ENCODE assay signal across 14 cellular contexts in the genomic region with DNA sequence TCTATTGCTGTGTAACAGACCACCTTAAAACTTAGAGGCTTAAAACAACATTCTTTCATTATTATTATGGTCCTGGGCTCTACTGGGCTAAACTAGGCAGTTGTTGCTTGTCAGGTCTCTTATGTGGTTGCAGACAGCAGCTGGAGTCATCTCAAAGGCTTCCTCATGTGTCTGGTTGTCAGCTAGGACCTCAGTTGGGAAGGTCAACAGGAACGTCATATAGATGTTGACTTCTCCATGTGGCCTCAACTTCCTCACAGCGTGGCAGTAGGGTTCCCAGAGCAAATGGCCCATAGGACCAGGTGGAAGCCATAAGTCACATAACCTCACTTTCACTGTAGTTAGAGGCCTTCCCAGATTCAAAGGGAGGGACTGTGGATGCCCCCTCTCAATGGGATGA. TPM values are rescaled to one million over a fixed set of nuclear protein-coding genes. Genes with fewer than 3 reads are reported as not detected.
DNase-seq lines count a peak whose midpoint lies in the region; ATAC-seq and TF ChIP-seq lines count a peak whose summit lies in the region.
"Had no signal": no experiment of that assay in that cellular context is flagged by ENCODE, and none has a peak within 500 bp of the region (broad histone marks: within the 10 kb centered on the region; RNA-seq: fewer than 3 reads in every experiment).

No MANE protein-coding gene starts in this region.

- H3K27ac ChIP-seq in IMR-90 (ENCODE audit: insufficient read depth, low read length): no peak overlapping the region
- H3K27ac ChIP-seq in naive thymus-derived CD4-positive, alpha-beta T cell (ENCODE audit: low read depth, low read length): no peak overlapping the region
- H3K27ac ChIP-seq: 22Rv1 had no signal

- ATAC-seq in IMR-90 (ENCODE audit: low read depth) (no peak), GM21390 (IDR thresholded peaks at IDR 0.05; ENCODE audit: unreplicated experiment) (no peak), GM19467 (IDR thresholded peaks at IDR 0.05; ENCODE audit: unreplicated experiment) (no peak)
- peak; percentile 67 for ATAC-seq in naive thymus-derived CD4-positive, alpha-beta T cell
- ATAC-seq: GM12878, GM23338 had no signal

- H3K4me1 Mint-ChIP-seq in activated CD4-positive, alpha-beta T cell treated with anti-CD3 and anti-CD28 coated beads, Interleukin-2, amount 10 ng/mL, durations not matched to agents 7 days and 5 days: peaks cover 9% of the 10 kb centered on the region
- H3K4me1 Mint-ChIP-seq in naive thymus-derived CD4-positive, alpha-beta T cell: peaks cover 0 to 9% (median 0%) of the 10 kb centered on the region in 7 donors
- H3K4me1 Mint-ChIP-seq: GM23338 had no signal

- TF ChIP-seq CTCF in IMR-90 (conservative IDR thresholded peaks at IDR 0.05; ENCODE audit: low read depth, low read length): no peak

- H3K36me3 ChIP-seq in IMR-90 (ENCODE audit: control insufficient read depth, insufficient read depth, low read length): no peaks in the 10 kb centered on the region
- H3K36me3 ChIP-seq in naive thymus-derived CD4-positive, alpha-beta T cell (ENCODE audit: control insufficient read depth in 2 of 3, insufficient read depth in 3 of 3, low read length in 3 of 3): no peaks in the 10 kb centered on the region
- H3K36me3 ChIP-seq in MG63: no peaks in the 10 kb centered on the region

- no peak for TF ChIP-seq RAD21 in IMR-90 (IDR thresholded peaks at IDR 0.05; ENCODE audit: low read length)

- H2BK120ac ChIP-seq in IMR-90 (ENCODE audit: low read depth, low read length): no peak overlapping the region

- no peak overlapping the region for H2BK20ac ChIP-seq in IMR-90 (ENCODE audit: low read depth, low read length)

- DNase-seq in activated CD4-positive, alpha-beta T cell treated with anti-CD3 and anti-CD28 coated beads, Interleukin-2, amount 10 ng/mL, durations not matched to agents 7 days and 5 days: no peak
- DNase-seq in activated CD4-positive, alpha-beta T cell treated with anti-CD3 and anti-CD28 coated beads, Interleukin-2, amount 50 U/mL, for 4 hours: no peak
- no peak for DNase-seq in IMR-90
- DNase-seq in SKM-1 treated with dmso at 0.1 percent for 144 hours (lab: John Stamatoyannopoulos, UW; ENCODE audit: unreplicated experiment): peak; percentile 57
- DNase-seq in naive thymus-derived CD4-positive, alpha-beta T cell: no peak
- DNase-seq in MG63: no peak
- DNase-seq: CD4-positive, CD25-positive, alpha-beta regulatory T cell; DMS 273 treated with DMSO at 0.1 percent for 48 hours; H7 had no signal

- no peak overlapping the region for H2AK9ac ChIP-seq in IMR-90 (replicated peaks; ENCODE audit: low read depth, low read length, poor library complexity)

- H3K27me3 Mint-ChIP-seq in activated CD4-positive, alpha-beta T cell treated with anti-CD3 and anti-CD28 coated beads, Interleukin-2, amount 10 ng/mL, durations not matched to agents 7 days and 5 days: no peaks in the 10 kb centered on the region
- H3K27me3 Mint-ChIP-seq in naive thymus-derived CD4-positive, alpha-beta T cell: peaks cover 0 to 2% (median 0%) of the 10 kb centered on the region in 5 donors
- H3K27me3 Mint-ChIP-seq: CD4-positive, CD25-positive, alpha-beta regulatory T cell had no signal

- H3K23ac ChIP-seq in IMR-90 (ENCODE audit: low read depth, low read length): no peak overlapping the region

- H3K56ac ChIP-seq in IMR-90 (ENCODE audit: extremely low read depth, insufficient read depth, low read length): no peak overlapping the region

- dilution Hi-C loops in IMR-90 (cut with HindIII; ENCODE audit: low sequenced_read_pairs, unreplicated experiment): no loop called here

- CTCF ChIA-PET in activated CD4-positive, alpha-beta T cell treated with anti-CD3 and anti-CD28 coated beads, Interleukin-2, amount 10 ng/mL, durations not matched to agents 7 days and 5 days (lab: Charles Lee): interaction anchor here (0.7 to 2.1 kb wide), 6 partner anchors 8 to 83 kb away, joined by 3 to 9 read pairs (median 3); partner anchors contain the start of gene MEF2D
- CTCF ChIA-PET in IMR-90 (lab: Yijun Ruan, JAX): no interaction called here
- CTCF ChIA-PET in naive thymus-derived CD4-positive, alpha-beta T cell (lab: Charles Lee): interaction anchor here (0.9 kb wide), 1 partner anchor 36 kb away, joined by 5 read pairs; no protein-coding TSS in a partner anchor

- H3K9me3 Mint-ChIP-seq in activated CD4-positive, alpha-beta T cell treated with anti-CD3 and anti-CD28 coated beads, Interleukin-2, amount 10 ng/mL, durations not matched to agents 7 days and 5 days: no peaks in the 10 kb centered on the region
- H3K9me3 Mint-ChIP-seq in naive thymus-derived CD4-positive, alpha-beta T cell: no peaks in the 10 kb centered on the region
- H3K9me3 Mint-ChIP-seq: CD4-positive, CD25-positive, alpha-beta regulatory T cell; GM23338 had no signal

- in situ Hi-C loops in IMR-90 (cut with MboI; ENCODE audit: low sequenced_read_pairs): no loop called here

- TF ChIP-seq POLR2A in IMR-90 (IDR thresholded peaks at IDR 0.05; ENCODE audit: low read depth, low read length): no peak

- H3K4ac ChIP-seq in IMR-90 (ENCODE audit: low read depth, low read length): no peak overlapping the region

- H2BK5ac ChIP-seq in IMR-90 (ENCODE audit: low read depth, low read length, poor library complexity, severe bottlenecking): no peak overlapping the region

- no peak overlapping the region for H2AFZ ChIP-seq in IMR-90 (replicated peaks; ENCODE audit: low read length, poor library complexity)
- H2AFZ ChIP-seq: GM23338 had no signal

- H2BK15ac ChIP-seq in IMR-90 (ENCODE audit: low read depth, low read length): no peak overlapping the region

- H3K36me3 Mint-ChIP-seq in activated CD4-positive, alpha-beta T cell treated with anti-CD3 and anti-CD28 coated beads, Interleukin-2, amount 10 ng/mL, durations not matched to agents 7 days and 5 days (ENCODE audit: low read depth): no peaks in the 10 kb centered on the region
- H3K36me3 Mint-ChIP-seq in naive thymus-derived CD4-positive, alpha-beta T cell: no peaks in the 10 kb centered on the region
- H3K36me3 Mint-ChIP-seq: CD4-positive, CD25-positive, alpha-beta regulatory T cell had no signal

- no peak overlapping the region for H4K5ac ChIP-seq in IMR-90 (ENCODE audit: low read depth, low read length)

- H3K14ac ChIP-seq in IMR-90 (replicated peaks; ENCODE audit: low read depth, low read length): no peak overlapping the region

- peaks cover under 1% of the 10 kb centered on the region; the same call in 1 of the 2 replicates for H3K9me1 ChIP-seq in IMR-90 (ENCODE audit: insufficient read depth, low read length)

- WGBS in IMR-90 (ENCODE audit: extremely low coverage in 2 of 2, insufficient read length in 1 of 2), 2 experiments: no CpG with 5 or more reads among the region's 2 CpGs

- no peak overlapping the region for H3K4me3 ChIP-seq in IMR-90 (ENCODE audit: insufficient read depth, low read depth, low read length)
- no peak overlapping the region for H3K4me3 ChIP-seq in naive thymus-derived CD4-positive, alpha-beta T cell (ENCODE audit: low read length)
- H3K4me3 ChIP-seq in MG63: no peak overlapping the region
- H3K4me3 ChIP-seq: GM12878, GM23338 had no signal

- H3K9me3 ChIP-seq in IMR-90 (ENCODE audit: control insufficient read depth, insufficient read depth, low read length) (no peaks in the 10 kb centered on the region), MG63 (no peaks in the 10 kb centered on the region)
- no peaks in the 10 kb centered on the region for H3K9me3 ChIP-seq in naive thymus-derived CD4-positive, alpha-beta T cell (ENCODE audit: control insufficient read depth in 2 of 3, low read length in 3 of 3)

- no peak overlapping the region for H3K9ac ChIP-seq in IMR-90 (ENCODE audit: low read depth, low read length)

- no TSS peak for BruUV-seq in IMR-90 (replicated peaks; lab: Mats Ljungman, UMichigan)

- no peak overlapping the region for H4K91ac ChIP-seq in IMR-90 (ENCODE audit: insufficient read depth, low read depth, low read length)

- no peak overlapping the region for H3K18ac ChIP-seq in IMR-90 (ENCODE audit: low read depth, low read length)

- H4K20me1 ChIP-seq in IMR-90 (ENCODE audit: insufficient read depth, low read length): no peaks in the 10 kb centered on the region

- no peak overlapping the region for H3K4me2 ChIP-seq in IMR-90 (ENCODE audit: low read depth, low read length)
- H3K4me2 ChIP-seq: GM23338 had no signal

- no peak overlapping the region for H4K8ac ChIP-seq in IMR-90 (ENCODE audit: low read depth in 2 of 2, low read length in 2 of 2)

- no peaks in the 10 kb centered on the region for H3K79me1 ChIP-seq in IMR-90 (ENCODE audit: low read depth in 1 of 2, low read length in 2 of 2)

- H3K4me1 ChIP-seq in IMR-90 (ENCODE audit: control insufficient read depth, insufficient read depth, low read length): peaks cover under 1% of the 10 kb centered on the region
- no peaks in the 10 kb centered on the region for H3K4me1 ChIP-seq in naive thymus-derived CD4-positive, alpha-beta T cell (ENCODE audit: control insufficient read depth in 2 of 2, insufficient read depth in 2 of 2, low read length in 2 of 2)

- intact Hi-C loops in IMR-90 (cut with micrococcal nuclease): no loop called here
- intact Hi-C loops in naive thymus-derived CD4-positive, alpha-beta T cell (cut with micrococcal nuclease): no loop called here

- POLR2A ChIA-PET in activated CD4-positive, alpha-beta T cell treated with anti-CD3 and anti-CD28 coated beads, Interleukin-2, amount 10 ng/mL, durations not matched to agents 7 days and 5 days (lab: Charles Lee): no interaction called here
- POLR2A ChIA-PET in IMR-90 (lab: Charles Lee; ENCODE audit: unreplicated experiment): no interaction called here
- POLR2A ChIA-PET in naive thymus-derived CD4-positive, alpha-beta T cell (lab: Charles Lee): no interaction called here

- H3K27ac Mint-ChIP-seq in activated CD4-positive, alpha-beta T cell treated with anti-CD3 and anti-CD28 coated beads, Interleukin-2, amount 10 ng/mL, durations not matched to agents 7 days and 5 days: peak overlapping the region; percentile 19
- no peak overlapping the region for H3K27ac Mint-ChIP-seq in naive thymus-derived CD4-positive, alpha-beta T cell
- H3K27ac Mint-ChIP-seq: GM23338 had no signal

- H3K27me3 ChIP-seq in IMR-90 (ENCODE audit: control insufficient read depth, insufficient read depth, low read length) (no peaks in the 10 kb centered on the region), MG63 (no peaks in the 10 kb centered on the region)
- no peaks in the 10 kb centered on the region for H3K27me3 ChIP-seq in naive thymus-derived CD4-positive, alpha-beta T cell (ENCODE audit: control insufficient read depth in 2 of 2, insufficient read depth in 2 of 2, low read length in 2 of 2)

- peak overlapping the region; percentile 58; the same call in 1 of the 2 replicates for H2AK5ac ChIP-seq in IMR-90 (ENCODE audit: low read depth, low read length)

- no peak overlapping the region for H3K4me3 Mint-ChIP-seq in activated CD4-positive, alpha-beta T cell treated with anti-CD3 and anti-CD28 coated beads, Interleukin-2, amount 10 ng/mL, durations not matched to agents 7 days and 5 days
- H3K4me3 Mint-ChIP-seq in naive thymus-derived CD4-positive, alpha-beta T cell: no peak overlapping the region
- H3K4me3 Mint-ChIP-seq: CD4-positive, CD25-positive, alpha-beta regulatory T cell; GM23338 had no signal

RNA-seq across cellular contexts. Expression of gene MEF2D, which starts 15.4 kb away (rescaled TPM):
- 10 to 100 TPM; 34.0 to 39.4 TPM for total RNA-seq in activated CD4-positive, alpha-beta T cell treated with anti-CD3 and anti-CD28 coated beads, Interleukin-2, amount 10 ng/mL, durations not matched to agents 7 days and 5 days
- total RNA-seq in IMR-90 (2012; rRNA removed): 2.9 and 3.6 TPM in 2 replicates
- 20.0 and 25.0 TPM in 2 replicates for polyA plus RNA-seq in IMR-90 (2012; rRNA removed)
- 10.9 and 27.6 TPM in 2 replicates for polyA plus RNA-seq in IMR-90 (2012; cell fraction: cytosol; rRNA removed)
- 80.1 and 88.5 TPM in 2 replicates for polyA plus RNA-seq in IMR-90 (2012; cell fraction: nucleus; rRNA removed; ENCODE audit: low replicate concordance)
- 100 to 1,000 TPM in 2 of 5 experiments, 10 to 100 TPM in 3; 48.1 to 190 (median 67.7) TPM for total RNA-seq in naive thymus-derived CD4-positive, alpha-beta T cell
- polyA plus RNA-seq in naive thymus-derived CD4-positive, alpha-beta T cell: 10 to 100 TPM in 1 of 2 donors, 1 to 10 TPM in 1; 4.5 to 10.0 TPM
- 3.4 and 11.7 TPM in 2 replicates for total RNA-seq in MG63 (2014; rRNA removed; shearing (Covaris generic); ENCODE audit: low replicate concordance)

RNA-seq across cellular contexts. Expression of gene IQGAP3, which starts 56.4 kb away (rescaled TPM):
- 10 to 100 TPM; 25.2 to 25.5 TPM for total RNA-seq in activated CD4-positive, alpha-beta T cell treated with anti-CD3 and anti-CD28 coated beads, Interleukin-2, amount 10 ng/mL, durations not matched to agents 7 days and 5 days
- total RNA-seq in IMR-90 (2012; rRNA removed): 13.6 TPM in 2 replicates
- polyA plus RNA-seq in IMR-90 (2012; rRNA removed): 12.5 and 14.9 TPM in 2 replicates
- polyA plus RNA-seq in IMR-90 (2012; cell fraction: cytosol; rRNA removed): 3.7 TPM in 2 replicates
- 54.5 and 78.1 TPM in 2 replicates for polyA plus RNA-seq in IMR-90 (2012; cell fraction: nucleus; rRNA removed; ENCODE audit: low replicate concordance)
- 10 to 100 TPM in 1 of 5 experiments, under 1 TPM in 1, not detected in 3; 0.24 to 14.4 TPM for total RNA-seq in naive thymus-derived CD4-positive, alpha-beta T cell
- polyA plus RNA-seq in naive thymus-derived CD4-positive, alpha-beta T cell: not detected
- 18.7 and 20.7 TPM in 2 replicates for total RNA-seq in MG63 (2014; rRNA removed; shearing (Covaris generic); ENCODE audit: low replicate concordance)
